In genomic region chr16:2778692-2778958, GRCh38 we compare ENCODE assay signal across 1 cellular context.
TF ChIP-seq lines count a peak whose summit lies in the region.

No MANE protein-coding gene starts in this region.

TF ChIP-seq in GM12878, 131 proteins besides CTCF, POLR2A, EP300 and RAD21:
- TF ChIP-seq ZBTB40 (IDR thresholded peaks at IDR 0.05; ENCODE audit: borderline replicate concordance) (no peak), MXI1 (IDR thresholded peaks at IDR 0.05; ENCODE audit: low read depth, low read length) (no peak), DPF2 (IDR thresholded peaks at IDR 0.05) (no peak), RBBP5 (conservative IDR thresholded peaks at IDR 0.05) (no peak), CBX5 (IDR thresholded peaks at IDR 0.05; ENCODE audit: low read depth) (no peak), IRF4 (IDR thresholded peaks at IDR 0.05; ENCODE audit: low read depth, low read length) (no peak), MEF2A (IDR thresholded peaks at IDR 0.05; ENCODE audit: insufficient read depth, low read depth, low read length) (no peak)
